In genomic region chr19:48210005-48210404, GRCh38 we compare ENCODE assay signal across 30 cellular contexts. TPM values are rescaled to one million over a fixed set of nuclear protein-coding genes. Genes with fewer than 3 reads are reported as not detected.
DNase-seq lines count a peak whose midpoint lies in the region; ATAC-seq and TF ChIP-seq lines count a peak whose summit lies in the region.
"Had no signal": no experiment of that assay in that cellular context is flagged by ENCODE, and none has a peak within 500 bp of the region (broad histone marks: within the 10 kb centered on the region; RNA-seq: fewer than 3 reads in every experiment).

No MANE protein-coding gene starts in this region.

- intact Hi-C loops in spleen (cut with DNase I; ENCODE audit: low total_unique reads) = no loop called here

- no peak overlapping the region for H3K4me3 ChIP-seq in SK-N-MC
- H3K4me3 ChIP-seq in spleen = no peak overlapping the region
- H3K4me3 ChIP-seq: BLaER1 treated with 17β-estradiol and CSF1 and Interleukin-3, amounts not matched to agents 10 nM and 100 nM; heart left ventricle; smooth muscle cell; testis; uterus had no signal

- H3K4me3 Mint-ChIP-seq in activated naive CD4-positive, alpha-beta T cell treated with anti-CD3 and anti-CD28 coated beads, Interleukin-2, amount 10 ng/mL, durations not matched to agents 7 days and 5 days = peak overlapping the region; percentile 6
- no peak overlapping the region for H3K4me3 Mint-ChIP-seq in effector memory CD8-positive, alpha-beta T cell

- no peak for TF ChIP-seq POLR2A in spleen (IDR thresholded peaks at IDR 0.05)

- no peak for TF ChIP-seq CTCF in spleen (IDR thresholded peaks at IDR 0.05 in 8 of 11, conservative IDR thresholded peaks at IDR 0.05 in 3 of 11)

- DNase-seq in activated naive CD4-positive, alpha-beta T cell treated with anti-CD3 and anti-CD28 coated beads, Interleukin-2, amount 10 ng/mL, durations not matched to agents 7 days and 5 days = no peak
- no peak for DNase-seq in activated naive CD4-positive, alpha-beta T cell treated with Interleukin-2 at 50 U/mL for 16 hours
- DNase-seq in SK-N-MC (ENCODE audit: low read depth, low spot score) = no peak
- no peak for DNase-seq in effector memory CD8-positive, alpha-beta T cell
- DNase-seq in spleen = no peak
- DNase-seq in ureter (ENCODE audit: low spot score) = no peak
- DNase-seq: ACHN; activated naive CD4-positive, alpha-beta T cell; cerebellar nuclear complex; foreskin fibroblast; heart left ventricle; IMR-90; mammary epithelial cell; NCI-H1105; NCI-H1930; NCI-H2227 treated with DMSO at 0.1 percent for 48 hours; NCI-H748 treated with DMSO at 0.1 percent for 48 hours; occipital lobe; stimulated activated CD4-positive, alpha-beta T cell treated with anti-CD3 and anti-CD28 coated beads, Interleukin-4, amount 100 ng/mL, for 1 hour; stimulated activated naive CD4-positive, alpha-beta T cell treated with Interleukin-2 at 50 U/mL for 16 hours; T-helper 9 cell; testis; uterus; WERI-Rb-1 had no signal

- peaks cover 26% of the 10 kb centered on the region for H3K4me1 Mint-ChIP-seq in activated naive CD4-positive, alpha-beta T cell treated with anti-CD3 and anti-CD28 coated beads, Interleukin-2, amount 10 ng/mL, durations not matched to agents 7 days and 5 days
- peaks cover 0 to 6% of the 10 kb centered on the region in 2 donors for H3K4me1 Mint-ChIP-seq in effector memory CD8-positive, alpha-beta T cell (ENCODE audit: low read depth in 2 of 2)

- ATAC-seq in effector memory CD8-positive, alpha-beta T cell (replicated peaks) = no peak
- ATAC-seq in HG03469 (IDR thresholded peaks at IDR 0.05; ENCODE audit: unreplicated experiment) (no peak), GM18519 (IDR thresholded peaks at IDR 0.05; ENCODE audit: low FRiP score, unreplicated experiment) (no peak)
- ATAC-seq: HCT116, heart left ventricle had no signal

- no peaks in the 10 kb centered on the region for H3K9me3 Mint-ChIP-seq in activated naive CD4-positive, alpha-beta T cell treated with anti-CD3 and anti-CD28 coated beads, Interleukin-2, amount 10 ng/mL, durations not matched to agents 7 days and 5 days
- H3K9me3 Mint-ChIP-seq in effector memory CD8-positive, alpha-beta T cell = no peaks in the 10 kb centered on the region

- H3K9ac ChIP-seq in SK-N-MC (ENCODE audit: insufficient read length) = no peak overlapping the region
- H3K9ac ChIP-seq: BLaER1 treated with 17β-estradiol and CSF1 and Interleukin-3, amounts not matched to agents 10 nM and 100 nM had no signal

- no peaks in the 10 kb centered on the region for H3K27me3 ChIP-seq in spleen (replicated peaks in 1 of 7)
- H3K27me3 ChIP-seq: BLaER1 treated with 17β-estradiol and CSF1 and Interleukin-3, amounts not matched to agents 10 nM and 100 nM; heart left ventricle; testis; uterus had no signal

- H3K36me3 Mint-ChIP-seq in activated naive CD4-positive, alpha-beta T cell treated with anti-CD3 and anti-CD28 coated beads, Interleukin-2, amount 10 ng/mL, durations not matched to agents 7 days and 5 days = peaks cover 45% of the 10 kb centered on the region
- peaks cover 47% of the 10 kb centered on the region for H3K36me3 Mint-ChIP-seq in effector memory CD8-positive, alpha-beta T cell (ENCODE audit: insufficient read depth)

- H3K27ac Mint-ChIP-seq in activated naive CD4-positive, alpha-beta T cell treated with anti-CD3 and anti-CD28 coated beads, Interleukin-2, amount 10 ng/mL, durations not matched to agents 7 days and 5 days = peak overlapping the region; percentile 50
- H3K27ac Mint-ChIP-seq in effector memory CD8-positive, alpha-beta T cell = peak overlapping the region; percentile 75 to 86

- H3K36me3 ChIP-seq in SK-N-MC (ENCODE audit: insufficient read depth, low read length) (peaks cover 9% of the 10 kb centered on the region), spleen (peaks cover 0 to 62% (median 33%) of the 10 kb centered on the region in 6 donors)
- H3K36me3 ChIP-seq: uterus, WERI-Rb-1 had no signal

- peaks cover 0 to 17% (median 9%) of the 10 kb centered on the region in 6 donors for H3K4me1 ChIP-seq in spleen
- H3K4me1 ChIP-seq: testis, uterus had no signal

- 55 to 82% (median 81%) methylated on average over 3 of the region's 3 CpGs for WGBS in spleen, 5 donors

- H3K27me3 Mint-ChIP-seq in activated naive CD4-positive, alpha-beta T cell treated with anti-CD3 and anti-CD28 coated beads, Interleukin-2, amount 10 ng/mL, durations not matched to agents 7 days and 5 days = no peaks in the 10 kb centered on the region
- no peaks in the 10 kb centered on the region for H3K27me3 Mint-ChIP-seq in effector memory CD8-positive, alpha-beta T cell

- H3K27ac ChIP-seq in SK-N-MC = 0 out of 2 replicates have a peak overlapping the region, but pooled peaks have one; percentile 11
- H3K27ac ChIP-seq in spleen = peak overlapping the region in 5 of 8 donors; percentile 9 to 70 (median 46)
- H3K27ac ChIP-seq: BLaER1 treated with 17β-estradiol and CSF1 and Interleukin-3, amounts not matched to agents 10 nM and 100 nM; RWPE1; testis; WERI-Rb-1 had no signal

- no peaks in the 10 kb centered on the region for H3K9me3 ChIP-seq in SK-N-MC (ENCODE audit: low read depth, low read length)
- H3K9me3 ChIP-seq in spleen = no peaks in the 10 kb centered on the region
- H3K9me3 ChIP-seq: BLaER1 treated with 17β-estradiol and CSF1 and Interleukin-3, amounts not matched to agents 10 nM and 100 nM; heart left ventricle; testis; uterus had no signal

- CTCF ChIA-PET in activated naive CD4-positive, alpha-beta T cell treated with anti-CD3 and anti-CD28 coated beads, Interleukin-2, amount 10 ng/mL, durations not matched to agents 7 days and 5 days (lab: Charles Lee) = interaction anchor here (1.2 kb wide), 1 partner anchor 16 kb away, joined by 3 read pairs; no protein-coding TSS in a partner anchor

RNA-seq across cellular contexts. Expression of gene ZSWIM9, which starts 39.5 kb away (rescaled TPM):
- 1 to 10 TPM; 1.3 to 9.3 (median 5.2) TPM for total RNA-seq in spleen
- polyA plus RNA-seq in spleen = 1 to 10 TPM; 1.6 to 4.3 (median 2.0) TPM
- 5.2 TPM for total RNA-seq in ureter

RNA-seq across cellular contexts. Expression of gene LIG1, which starts 39.9 kb away (rescaled TPM):
- total RNA-seq in spleen = 10 to 100 TPM; 26.5 to 44.7 (median 33.5) TPM
- 10 to 100 TPM; 44.1 to 68.4 (median 49.1) TPM for polyA plus RNA-seq in spleen
- total RNA-seq in ureter = 25.5 TPM

RNA-seq across cellular contexts. Expression of gene CARD8, which starts 45.7 kb away (rescaled TPM):
- total RNA-seq in spleen = 100 to 1,000 TPM; 147 to 238 (median 178) TPM
- 10 to 100 TPM; 61.8 to 83.8 (median 71.2) TPM for polyA plus RNA-seq in spleen
- total RNA-seq in ureter = 47.3 TPM

RNA-seq across cellular contexts. Expression of gene ZNF114, which starts 59.9 kb away (rescaled TPM):
- 1 to 10 TPM in 5 of 7 donors, under 1 TPM in 2; 0.54 to 2.3 (median 1.1) TPM for total RNA-seq in spleen
- under 1 TPM; 0.28 to 0.90 (median 0.36) TPM for polyA plus RNA-seq in spleen
- total RNA-seq in ureter = 0.44 TPM
